Comparison of ENCODE assay signal across 12 cellular contexts in the genomic region with DNA sequence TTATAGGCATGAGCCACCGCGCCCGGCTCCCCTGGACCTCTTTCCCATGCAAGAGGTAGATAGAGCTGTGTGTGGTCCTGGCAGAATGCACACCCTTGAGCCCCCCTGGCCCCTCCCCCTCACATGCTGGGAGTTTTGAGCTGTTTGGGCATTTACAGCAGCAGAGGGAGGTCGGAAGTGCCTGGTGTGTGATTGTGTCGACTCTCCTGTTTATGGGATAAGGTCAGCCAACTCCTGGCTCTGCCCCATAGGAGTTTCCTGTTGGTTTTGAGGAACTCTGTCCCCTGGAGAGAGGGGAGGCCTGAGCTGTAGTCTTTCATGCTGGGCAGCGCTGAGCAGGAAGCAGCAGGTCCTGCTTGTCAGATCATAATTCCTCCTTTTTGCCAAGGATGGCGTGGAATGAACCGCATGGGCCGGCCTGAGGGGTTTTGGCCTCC. TPM values are rescaled to one million over a fixed set of nuclear protein-coding genes. Genes with fewer than 3 reads are reported as not detected.
DNase-seq lines count a peak whose midpoint lies in the region; ATAC-seq, FAIRE-seq and TF ChIP-seq lines count a peak whose summit lies in the region.
"Had no signal": no experiment of that assay in that cellular context is flagged by ENCODE, and none has a peak within 500 bp of the region (broad histone marks: within the 10 kb centered on the region; RNA-seq: fewer than 3 reads in every experiment).

No MANE protein-coding gene starts in this region.

- H3K14ac ChIP-seq in trophoblast cell (ENCODE audit: low read length), result no peak overlapping the region

- H3K4me1 ChIP-seq in SJSA1 (replicated peaks) (peaks cover 94% of the 10 kb centered on the region), fibroblast of lung (ENCODE audit: control insufficient read depth, extremely low read depth, insufficient read depth, low read length) (peaks cover 18% of the 10 kb centered on the region), trophoblast cell (ENCODE audit: control insufficient read depth in 1 of 2, insufficient read depth in 2 of 2, low read length in 2 of 2) (peaks cover 12 to 23% of the 10 kb centered on the region in 2 experiments)

- no peak overlapping the region for H4K12ac ChIP-seq in trophoblast cell (ENCODE audit: low read depth, low read length)

- peak overlapping the region; percentile 35 for H3K4ac ChIP-seq in trophoblast cell (ENCODE audit: low read depth, low read length)

- H3K23ac ChIP-seq in trophoblast cell (ENCODE audit: low read length), result no peak overlapping the region

- whole genome bisulfite sequencing in trophoblast cell (ENCODE audit: extremely low coverage, insufficient coverage, insufficient read length), result no CpG with 5 or more reads among the region's 9 CpGs

- H2AK5ac ChIP-seq in trophoblast cell (ENCODE audit: low read length), result no peak overlapping the region

- no peak for TF ChIP-seq CTCF in fibroblast of lung (conservative IDR thresholded peaks at IDR 0.05 in 1 of 2, IDR thresholded peaks at IDR 0.05 in 1 of 2; ENCODE audit: low read depth in 1 of 2, low read length in 2 of 2)

- H4K8ac ChIP-seq in trophoblast cell (ENCODE audit: low read depth, low read length), result no peak overlapping the region

- H3K4me2 ChIP-seq in fibroblast of lung (ENCODE audit: extremely low read depth, insufficient read depth, low read length) (no peak overlapping the region), trophoblast cell (ENCODE audit: low read length) (no peak overlapping the region)

- no peak for FAIRE-seq in HTR-8/SVneo (lab: Jason Lieb, UNC)
- FAIRE-seq: GM12891 had no signal

- H3K36me3 ChIP-seq in SJSA1 (peaks cover 93% of the 10 kb centered on the region), fibroblast of lung (ENCODE audit: control insufficient read depth, insufficient read depth, low read length) (peaks cover 25% of the 10 kb centered on the region), trophoblast cell (ENCODE audit: control insufficient read depth in 1 of 2, insufficient read depth in 2 of 2, low read length in 2 of 2) (peaks cover 48 to 66% of the 10 kb centered on the region in 2 experiments)

- H3K79me2 ChIP-seq in fibroblast of lung (ENCODE audit: control insufficient read depth, insufficient read depth, low read length), result peaks cover 84% of the 10 kb centered on the region
- peaks cover 18% of the 10 kb centered on the region for H3K79me2 ChIP-seq in trophoblast cell (ENCODE audit: control insufficient read depth, insufficient read depth, low read length, poor library complexity)

- H3K9me3 ChIP-seq in SJSA1 (replicated peaks), result no peaks in the 10 kb centered on the region
- no peaks in the 10 kb centered on the region for H3K9me3 ChIP-seq in fibroblast of lung (ENCODE audit: control insufficient read depth, insufficient read depth, low read depth, low read length)
- H3K9me3 ChIP-seq in trophoblast cell (ENCODE audit: insufficient read depth, low read depth, low read length), result no peaks in the 10 kb centered on the region

- H2AFZ ChIP-seq in fibroblast of lung (ENCODE audit: low read length), result no peak overlapping the region
- no peak overlapping the region for H2AFZ ChIP-seq in trophoblast cell (ENCODE audit: insufficient read depth, low read length, poor library complexity)

- no peaks in the 10 kb centered on the region for H4K20me1 ChIP-seq in fibroblast of lung (ENCODE audit: control insufficient read depth, extremely low read depth, insufficient read depth, low read length)

- no peak overlapping the region for H3K9ac ChIP-seq in fibroblast of lung (ENCODE audit: insufficient read depth, low read length)
- H3K9ac ChIP-seq in trophoblast cell (ENCODE audit: low read length), result no peak overlapping the region

- H3K79me1 ChIP-seq in trophoblast cell (ENCODE audit: low read length), result no peaks in the 10 kb centered on the region

- no peak for ATAC-seq in GM19463 (IDR thresholded peaks at IDR 0.05; ENCODE audit: unreplicated experiment)
- ATAC-seq: activated T-cell treated with anti-CD3 and anti-CD28 coated beads, Interleukin-2, amount 50 U/mL, for 4 hours; stimulated activated naive CD8-positive, alpha-beta T cell treated with anti-CD3 and anti-CD28 coated beads, Interleukin-15, amount 100 ng/mL, for 72 hours had no signal

- H2BK12ac ChIP-seq in trophoblast cell (ENCODE audit: low read length), result no peak overlapping the region

- H3K27me3 ChIP-seq in SJSA1 (replicated peaks), result no peaks in the 10 kb centered on the region
- H3K27me3 ChIP-seq in fibroblast of lung (ENCODE audit: control insufficient read depth, insufficient read depth, low read length), result no peaks in the 10 kb centered on the region
- no peaks in the 10 kb centered on the region for H3K27me3 ChIP-seq in trophoblast cell (ENCODE audit: insufficient read depth, low read length)

- no peak overlapping the region for H3K18ac ChIP-seq in trophoblast cell (ENCODE audit: low read length)

- no peak overlapping the region for H2BK120ac ChIP-seq in trophoblast cell (ENCODE audit: insufficient read depth, low read length, poor library complexity)

- H4K91ac ChIP-seq in trophoblast cell (ENCODE audit: low read depth, low read length), result no peak overlapping the region

- H3K27ac ChIP-seq in SJSA1 (peak overlapping the region; percentile 40), fibroblast of lung (ENCODE audit: insufficient read depth, low read length) (no peak overlapping the region), trophoblast cell (ENCODE audit: low read depth, low read length) (no peak overlapping the region)

- no peak overlapping the region for H3K4me3 ChIP-seq in SJSA1
- no peak overlapping the region for H3K4me3 ChIP-seq in fibroblast of lung (replicated peaks in 1 of 4; ENCODE audit: control extremely low read depth in 1 of 4, insufficient read depth in 1 of 4, low read depth in 3 of 4, low read length in 4 of 4)
- H3K4me3 ChIP-seq in trophoblast cell (ENCODE audit: low read depth, low read length), result no peak overlapping the region

- H2BK5ac ChIP-seq in trophoblast cell (ENCODE audit: low read depth, low read length, poor library complexity), result no peak overlapping the region

- DNase-seq in EL (peak; percentile 38), SJSA1 (ENCODE audit: low read depth in 1 of 2, low spot score in 2 of 2) (peak; percentile 96), fibroblast of lung (ENCODE audit: low read depth in 2 of 2) (peak; percentile 37 to 75), trophoblast cell (no peak), SIG-M5 treated with dmso at 0.1 percent for 504 hours (lab: John Stamatoyannopoulos, UW; ENCODE audit: unreplicated experiment) (no peak), HTR-8/SVneo (ENCODE audit: insufficient read length, low spot score) (no peak), T-helper 9 cell (no peak)
- DNase-seq: activated T-cell treated with anti-CD3 and anti-CD28 coated beads, Interleukin-2, amount 50 U/mL, for 4 hours; NCI-H526; stimulated activated naive CD8-positive, alpha-beta T cell treated with anti-CD3 and anti-CD28 coated beads, Interleukin-15, amount 100 ng/mL, for 72 hours had no signal

RNA-seq across cellular contexts. Expression of a gene that starts 6.0 kb away (rescaled TPM):
- 88.7 and 99.4 TPM in 2 replicates for total RNA-seq in SJSA1 (2014; rRNA removed; shearing (Covaris generic))
- 26.1 and 28.5 TPM in 2 replicates for total RNA-seq in fibroblast of lung
- polyA plus RNA-seq in fibroblast of lung, result 35.4 and 45.0 TPM in 2 replicates
- 30.1 and 35.8 TPM in 2 replicates for polyA plus RNA-seq in fibroblast of lung (2012)
- polyA minus RNA-seq in fibroblast of lung (ENCODE audit: low replicate concordance), result 108 and 129 TPM in 2 replicates
- 39.7 and 40.9 TPM in 2 replicates for polyA plus RNA-seq in trophoblast cell (2013)

RNA-seq across cellular contexts. Expression of a gene that starts 6.2 kb away (rescaled TPM):
- total RNA-seq in SJSA1 (2014; rRNA removed; shearing (Covaris generic)), result 7.9 and 18.3 TPM in 2 replicates
- 7.4 and 12.4 TPM in 2 replicates for total RNA-seq in fibroblast of lung
- polyA plus RNA-seq in fibroblast of lung, result 4.7 and 6.2 TPM in 2 replicates
- polyA plus RNA-seq in fibroblast of lung (2012), result 4.7 and 5.2 TPM in 2 replicates
- 8.8 and 10.2 TPM in 2 replicates for polyA minus RNA-seq in fibroblast of lung (ENCODE audit: low replicate concordance)
- 3.3 and 4.0 TPM in 2 replicates for polyA plus RNA-seq in trophoblast cell (2013)

RNA-seq across cellular contexts. Expression of a gene that starts 32.9 kb away (rescaled TPM):
- total RNA-seq in SJSA1 (2014; rRNA removed; shearing (Covaris generic)), result not detected in 2 replicates
- total RNA-seq in fibroblast of lung, result 12.3 and 20.0 TPM in 2 replicates
- polyA plus RNA-seq in fibroblast of lung, result 9.8 and 17.7 TPM in 2 replicates
- 11.0 and 19.7 TPM in 2 replicates for polyA plus RNA-seq in fibroblast of lung (2012)
- polyA minus RNA-seq in fibroblast of lung (ENCODE audit: low replicate concordance), result 11.7 and 28.1 TPM in 2 replicates
- polyA plus RNA-seq in trophoblast cell (2013), result 11.4 TPM in 2 replicates

RNA-seq across cellular contexts. Expression of a gene that starts 58.3 kb away (rescaled TPM):
- 13.5 and 15.3 TPM in 2 replicates for total RNA-seq in SJSA1 (2014; rRNA removed; shearing (Covaris generic))
- 7.4 and 8.7 TPM in 2 replicates for total RNA-seq in fibroblast of lung
- 9.0 and 18.1 TPM in 2 replicates for polyA plus RNA-seq in fibroblast of lung
- polyA plus RNA-seq in fibroblast of lung (2012), result 15.1 and 34.1 TPM in 2 replicates
- 65.6 and 76.4 TPM in 2 replicates for polyA minus RNA-seq in fibroblast of lung (ENCODE audit: low replicate concordance)
- polyA plus RNA-seq in trophoblast cell (2013), result 12.7 and 12.8 TPM in 2 replicates

RNA-seq across cellular contexts. Expression of a gene that starts 59.5 kb away (rescaled TPM):
- 26.6 and 31.6 TPM in 2 replicates for total RNA-seq in SJSA1 (2014; rRNA removed; shearing (Covaris generic))
- total RNA-seq in fibroblast of lung, result 24.9 and 29.9 TPM in 2 replicates
- 31.4 and 37.5 TPM in 2 replicates for polyA plus RNA-seq in fibroblast of lung
- 23.0 and 29.2 TPM in 2 replicates for polyA plus RNA-seq in fibroblast of lung (2012)
- polyA minus RNA-seq in fibroblast of lung (ENCODE audit: low replicate concordance), result 59.3 and 75.8 TPM in 2 replicates
- polyA plus RNA-seq in trophoblast cell (2013), result 13.6 and 14.4 TPM in 2 replicates

Comparison
In these comparisons a context has a peak if more than half of its experiments do, and no peak if none do; other contexts are left out.
1. DNase-seq: peak in EL (single experiment), SJSA1 (2 of 2) and fibroblast of lung (2 of 2); none in trophoblast cell (0 of 2), SIG-M5 treated with dmso at 0.1 percent for 504 hours (single experiment), HTR-8/SVneo (single experiment) and T-helper 9 cell (single experiment).
2. RNA of a gene that starts 32.9 kb away (total RNA-seq): 12.3 to 20.0 TPM in fibroblast of lung; not detected in SJSA1; every median in the first group is over 10 times any median in the second.